28 cellular contexts compared by ENCODE assay signal in genomic region chr10:28184810-28185209, GRCh38.
"Had no signal": no experiment of that assay in that cellular context is flagged by ENCODE, and none has a peak within 500 bp of the region (broad histone marks: within the 10 kb centered on the region; RNA-seq: fewer than 3 reads in every experiment).

No MANE protein-coding gene starts in this region.

- FAIRE-seq: astrocyte had no signal

- H3K27ac ChIP-seq: adrenal gland, body of pancreas, breast epithelium, PC-9 had no signal

- DNase-seq: activated CD4-positive, alpha-beta memory T cell treated with anti-CD3 and anti-CD28 coated beads for 36 hours; activated CD4-positive, alpha-beta T cell treated with anti-CD3 and anti-CD28 coated beads for 36 hours; activated CD4-positive, alpha-beta T cell treated with anti-CD3 and anti-CD28 coated beads, Interleukin-2, amount 10 ng/mL, durations not matched to agents 7 days and 5 days; activated CD8-positive, alpha-beta memory T cell treated with anti-CD3 and anti-CD28 coated beads, Interleukin-2, amount 50 U/mL, for 4 hours; activated gamma-delta T cell treated with Interleukin-2 at 50 U/mL for 16 hours; activated naive CD4-positive, alpha-beta T cell treated with anti-CD3 and anti-CD28 coated beads for 36 hours; activated T-cell treated with anti-CD3 and anti-CD28 coated beads for 4 hours; activated T-cell treated with anti-CD3 and anti-CD28 coated beads, Interleukin-2, amount 50 U/mL, for 4 hours; adrenal gland; body of pancreas; NCI-H1092 treated with DMSO at 0.1 percent for 48 hours; NCI-H1417; NCI-H146; NCI-H187; NCI-H2029 treated with DMSO at 0.1 percent for 48 hours; NCI-H2107; NCI-H2171; NCI-H510A; NCI-H526; NCI-H748 treated with DMSO at 0.1 percent for 48 hours; NK-92 treated with Interleukin-12 subunit alpha and Interleukin-12 subunit beta, amount 100 ng/mL, for 24 hours; PC-9; Right ventricle myocardium superior; SW 1271; T1000 had no signal

- H3K36me3 ChIP-seq: adrenal gland, breast epithelium had no signal

- H2AFZ ChIP-seq: PC-9 had no signal

- H3K4me2 ChIP-seq: PC-9 had no signal

- H3K27me3 ChIP-seq: adrenal gland, body of pancreas, breast epithelium had no signal

- H3K4me3 ChIP-seq: adrenal gland, body of pancreas, breast epithelium, PC-9 had no signal

- H3K9me3 ChIP-seq: adrenal gland, body of pancreas, breast epithelium had no signal

- ATAC-seq: activated CD4-positive, alpha-beta T cell treated with anti-CD3 and anti-CD28 coated beads for 36 hours; activated CD4-positive, CD25-positive, alpha-beta regulatory T cell treated with anti-CD3 and anti-CD28 coated beads, Interleukin-2, amount 50 U/mL, for 24 hours; activated T-cell treated with anti-CD3 and anti-CD28 coated beads, Interleukin-2, amount 50 U/mL, for 4 hours; body of pancreas had no signal

- H3K4me1 ChIP-seq: adrenal gland, body of pancreas, breast epithelium had no signal
